In the genomic region with DNA sequence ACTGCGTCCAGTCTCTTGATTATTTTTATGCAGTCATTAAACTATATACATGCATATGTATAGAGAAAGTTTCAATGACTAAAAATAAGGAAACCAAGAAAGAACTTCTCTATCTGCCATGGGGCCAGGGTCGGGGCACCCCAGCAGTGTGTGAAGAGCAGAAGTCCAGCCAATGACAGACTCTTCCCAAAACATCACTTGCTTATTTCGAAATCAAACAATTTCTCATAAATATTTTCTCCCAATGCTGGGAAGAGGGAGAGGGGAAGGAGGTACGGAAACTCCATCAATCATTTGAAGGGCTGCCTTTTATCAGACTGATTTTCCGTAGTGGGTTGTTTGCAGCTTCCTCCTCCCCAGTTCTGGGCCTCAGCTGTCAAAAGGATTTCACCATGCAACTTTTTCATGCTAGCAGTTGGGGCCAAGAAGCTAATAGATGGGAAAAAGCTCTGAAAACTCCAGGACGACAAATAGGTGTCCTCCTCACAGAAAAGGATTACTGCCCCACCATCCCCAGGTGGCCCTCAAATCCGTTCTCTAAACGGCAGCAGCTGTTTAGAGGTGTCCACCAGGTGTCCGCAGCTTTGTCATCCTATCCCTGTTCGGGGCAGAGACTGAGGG, we compare ENCODE assay signal across 8 cellular contexts. TPM values are rescaled to one million over a fixed set of nuclear protein-coding genes. Genes with fewer than 3 reads are reported as not detected.
A peak's percentile ranks its signal among the peaks of the same experiment; 100 is the strongest.
DNase-seq lines count a peak whose midpoint lies in the region; ATAC-seq and TF ChIP-seq lines count a peak whose summit lies in the region.

No MANE protein-coding gene starts in this region.

- H3K4me1 ChIP-seq in RWPE2 (ENCODE audit: insufficient read depth, poor library complexity, severe bottlenecking) = peaks cover 22% of the 10 kb centered on the region
- peaks cover 24 to 56% (median 31%) of the 10 kb centered on the region in 3 donors for H3K4me1 ChIP-seq in esophagus squamous epithelium

- WGBS in esophagus squamous epithelium, 2 donors = 19 to 24% methylated on average over 7 to 10 of the region's 10 CpGs

- H3K4me3 ChIP-seq in RWPE2 (ENCODE audit: severe bottlenecking) = peak overlapping the region; percentile 60
- H3K4me3 ChIP-seq in esophagus squamous epithelium = peak overlapping the region; percentile 59 to 83 (median 68)

- H3K36me3 ChIP-seq in RWPE2 (ENCODE audit: low read depth) (peaks cover 28% of the 10 kb centered on the region), esophagus squamous epithelium (peaks cover 0 to 28% (median 5%) of the 10 kb centered on the region in 3 donors)

- H3K27me3 ChIP-seq in RWPE2 (ENCODE audit: insufficient read depth, poor library complexity, severe bottlenecking) (no peaks in the 10 kb centered on the region), esophagus squamous epithelium (no peaks in the 10 kb centered on the region)

- peak overlapping the region; percentile 93 for H3K27ac ChIP-seq in RWPE2 (ENCODE audit: poor library complexity, severe bottlenecking)
- peak overlapping the region; percentile 89 to 97 (median 94) for H3K27ac ChIP-seq in esophagus squamous epithelium

- DNase-seq in T-helper 1 cell = no peak
- DNase-seq in RWPE2 (ENCODE audit: low spot score) = no peak
- no peak for DNase-seq in esophagus squamous epithelium (lab: John Stamatoyannopoulos, UW)
- DNase-seq in renal cortical epithelial cell (ENCODE audit: low read depth) = peak; percentile 8
- DNase-seq in NCI-H2029 (lab: John Stamatoyannopoulos, UW) = no peak
- no peak for DNase-seq in RKO (ENCODE audit: low spot score)
- DNase-seq in GM20000 (ENCODE audit: low spot score) = no peak

- peak overlapping the region; percentile 79 for H3K4me3 Mint-ChIP-seq in T-helper 1 cell treated with Interleukin-12 subunit alpha and Interleukin-12 subunit beta and Interleukin-4 antibody, amounts not matched to agents 30 μg/mL and 1 μg/mL, for 36 hours

- intact Hi-C loops in esophagus squamous epithelium (cut with DNase I) = no loop called here

- H3K4me1 Mint-ChIP-seq in T-helper 1 cell treated with Interleukin-12 subunit alpha and Interleukin-12 subunit beta and Interleukin-4 antibody, amounts not matched to agents 30 μg/mL and 1 μg/mL, for 36 hours (ENCODE audit: low read depth) = peaks cover 17% of the 10 kb centered on the region

- no peak for TF ChIP-seq CTCF in RWPE2 (IDR thresholded peaks at IDR 0.05; ENCODE audit: poor library complexity, severe bottlenecking)
- peak in 3 of 6 experiments; percentile 11 to 31 (median 14) for TF ChIP-seq CTCF in esophagus squamous epithelium (IDR thresholded peaks at IDR 0.05)
- TF ChIP-seq CTCF in GM20000 (IDR thresholded peaks at IDR 0.05; ENCODE audit: extremely low read depth, missing control alignments) = no peak

- H3K36me3 Mint-ChIP-seq in T-helper 1 cell treated with Interleukin-12 subunit alpha and Interleukin-12 subunit beta and Interleukin-4 antibody, amounts not matched to agents 30 μg/mL and 1 μg/mL, for 36 hours (ENCODE audit: low read depth) = peaks cover 10% of the 10 kb centered on the region

- H3K27me3 Mint-ChIP-seq in T-helper 1 cell treated with Interleukin-12 subunit alpha and Interleukin-12 subunit beta and Interleukin-4 antibody, amounts not matched to agents 30 μg/mL and 1 μg/mL, for 36 hours (ENCODE audit: low read depth) = no peaks in the 10 kb centered on the region

- no peaks in the 10 kb centered on the region for H3K9me3 ChIP-seq in RWPE2 (ENCODE audit: severe bottlenecking)
- H3K9me3 ChIP-seq in esophagus squamous epithelium = no peaks in the 10 kb centered on the region

- ATAC-seq in RWPE2 (ENCODE audit: low read depth) = peak; percentile 2; the same call in 2 of the 3 replicates

- peak overlapping the region; percentile 73 for H3K27ac Mint-ChIP-seq in T-helper 1 cell treated with Interleukin-12 subunit alpha and Interleukin-12 subunit beta and Interleukin-4 antibody, amounts not matched to agents 30 μg/mL and 1 μg/mL, for 36 hours

- TF ChIP-seq POLR2A in esophagus squamous epithelium (IDR thresholded peaks at IDR 0.05) = no peak

- H3K9me3 Mint-ChIP-seq in T-helper 1 cell treated with Interleukin-12 subunit alpha and Interleukin-12 subunit beta and Interleukin-4 antibody, amounts not matched to agents 30 μg/mL and 1 μg/mL, for 36 hours = no peaks in the 10 kb centered on the region

RNA-seq across cellular contexts. Expression of gene FPGS, which starts 0.6 kb away (rescaled TPM):
- total RNA-seq in esophagus squamous epithelium (10 to 100 TPM; 38.2 to 52.0 (median 47.0) TPM), renal cortical epithelial cell (75.2 and 136 TPM in 2 replicates)

RNA-seq across cellular contexts. Expression of gene CDK9, which starts 16.2 kb away (rescaled TPM):
- total RNA-seq in esophagus squamous epithelium (10 to 100 TPM; 22.3 to 53.2 (median 41.2) TPM), renal cortical epithelial cell (43.6 and 69.1 TPM in 2 replicates)

RNA-seq across cellular contexts. Expression of gene SH2D3C, which starts 23.6 kb away (rescaled TPM):
- total RNA-seq in esophagus squamous epithelium = 1 to 10 TPM in 3 of 4 donors, under 1 TPM in 1; 0.38 to 4.8 (median 2.8) TPM
- 0.05 and 0.17 TPM in 2 replicates for total RNA-seq in renal cortical epithelial cell

RNA-seq across cellular contexts. Expression of gene ENG, which starts 52.4 kb away (rescaled TPM):
- total RNA-seq in esophagus squamous epithelium (10 to 100 TPM in 3 of 4 donors, 1 to 10 TPM in 1; 7.2 to 32.8 (median 18.0) TPM), renal cortical epithelial cell (0.87 and 6.8 TPM in 2 replicates)
